ENCODE assay signal across 1 cellular context in the genomic region with DNA sequence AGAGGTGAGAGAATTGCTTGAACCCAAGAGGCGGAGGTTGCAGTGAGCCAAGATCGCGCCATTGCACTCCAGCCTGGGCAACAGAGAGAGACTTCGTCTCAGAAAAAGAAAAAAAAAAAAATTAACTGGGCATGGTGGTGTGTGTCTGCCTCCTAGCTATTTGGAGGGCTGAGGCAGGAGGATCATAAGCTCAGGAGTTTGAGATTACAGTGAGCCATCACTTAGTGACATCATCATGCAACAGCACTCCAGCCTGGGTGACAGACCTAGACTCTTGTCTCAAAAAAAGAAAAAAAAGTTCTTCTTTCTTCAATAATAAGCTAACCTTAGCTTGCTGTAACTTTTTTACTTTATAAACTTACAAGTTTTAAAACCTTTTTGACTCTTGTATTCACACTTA.
TF ChIP-seq lines count a peak whose summit lies in the region.

No MANE protein-coding gene starts in this region.

TF ChIP-seq in IMR-90, 13 proteins besides CTCF, POLR2A, EP300 and RAD21 (continued from another document):
- no peak for TF ChIP-seq BHLHE40 (IDR thresholded peaks at IDR 0.05; ENCODE audit: low read depth, low read length)
- no peak for TF ChIP-seq CEBPB (IDR thresholded peaks at IDR 0.05; ENCODE audit: low read depth, low read length)
